Comparison of ENCODE assay signal across 23 cellular contexts in genomic region chr18:35264409-35264808, GRCh38. TPM values are rescaled to one million over a fixed set of nuclear protein-coding genes. Genes with fewer than 3 reads are reported as not detected.
DNase-seq lines count a peak whose midpoint lies in the region; ATAC-seq, FAIRE-seq and TF ChIP-seq lines count a peak whose summit lies in the region.
"Had no signal": no experiment of that assay in that cellular context is flagged by ENCODE, and none has a peak within 500 bp of the region (broad histone marks: within the 10 kb centered on the region; RNA-seq: fewer than 3 reads in every experiment).

No MANE protein-coding gene starts in this region.

- FAIRE-seq in A549 (lab: Jason Lieb, UNC): no peak
- FAIRE-seq in K562 (lab: Jason Lieb, UNC): no peak
- FAIRE-seq: D721Med, GM12878, GM19239, H1 had no signal

- no peak overlapping the region for H2BK120ac ChIP-seq in trophoblast cell (ENCODE audit: insufficient read depth, low read length, poor library complexity)

- H3K4ac ChIP-seq in trophoblast cell (ENCODE audit: low read depth, low read length): no peak overlapping the region

- no peaks in the 10 kb centered on the region for H3K79me1 ChIP-seq in trophoblast cell (ENCODE audit: low read length)

- no peak overlapping the region for H3K4me3 Mint-ChIP-seq in GM23338
- H3K4me3 Mint-ChIP-seq in Calu3 (ENCODE audit: low read depth, unreplicated experiment): no peak overlapping the region
- H3K4me3 Mint-ChIP-seq: B cell; CD8-positive, alpha-beta T cell had no signal

- 42% methylated on average over 2 of the region's 2 CpGs for WGBS in A549 (ENCODE audit: missing lambda C conversion rate)
- 36% methylated on average over 2 of the region's 2 CpGs for WGBS in K562 (ENCODE audit: insufficient coverage, low coverage, missing lambda C conversion rate)
- no CpG with 5 or more reads among the region's 2 CpGs for WGBS in trophoblast cell (ENCODE audit: extremely low coverage, insufficient coverage, insufficient read length)

- peaks cover 9% of the 10 kb centered on the region; the same call in 1 of the 3 replicates for H3K9me3 ChIP-seq in A549
- peaks cover 3% of the 10 kb centered on the region for H3K9me3 ChIP-seq in K562 (replicated peaks; ENCODE audit: control insufficient read depth, insufficient read depth, low read depth, low read length)
- H3K9me3 ChIP-seq in trophoblast cell (ENCODE audit: insufficient read depth, low read depth, low read length): peaks cover 2% of the 10 kb centered on the region
- H3K9me3 ChIP-seq: Caco-2 had no signal

- no peak overlapping the region for H3K14ac ChIP-seq in trophoblast cell (ENCODE audit: low read length)

- H3K9me3 Mint-ChIP-seq in GM23338 (peaks cover 23% of the 10 kb centered on the region), Calu3 (ENCODE audit: low read depth, unreplicated experiment) (peaks cover 31% of the 10 kb centered on the region)
- H3K9me3 Mint-ChIP-seq: CD8-positive, alpha-beta T cell had no signal

- H3K36me3 ChIP-seq in GM23338 (ENCODE audit: insufficient read depth) (no peaks in the 10 kb centered on the region; the same call in 1 of the 2 replicates), K562 (ENCODE audit: control insufficient read depth, insufficient read depth, low read length) (peaks cover 5% of the 10 kb centered on the region; the same call in 1 of the 3 replicates), trophoblast cell (ENCODE audit: control insufficient read depth in 1 of 2, insufficient read depth in 2 of 2, low read length in 2 of 2) (peaks cover 2 to 6% of the 10 kb centered on the region in 2 experiments)

- TF ChIP-seq RAD21 in A549 (conservative IDR thresholded peaks at IDR 0.05 in 1 of 2, IDR thresholded peaks at IDR 0.05 in 1 of 2) (no peak), K562 (CRISPR knock-in tag; conservative IDR thresholded peaks at IDR 0.05 in 1 of 2, IDR thresholded peaks at IDR 0.05 in 1 of 2) (no peak)

- POLR2A ChIA-PET in A549 (lab: Yijun Ruan, JAX) (no interaction called here), K562 (lab: Yijun Ruan, JAX) (interaction anchor here (1.0 to 1.1 kb wide), 2 partner anchors 23 to 26 kb away, joined by 4 read pairs; partner anchors contain the start of genes ZNF397 and ZSCAN30)

- H2AFZ ChIP-seq in GM23338: no peak overlapping the region
- H2AFZ ChIP-seq in K562 (ENCODE audit: low read depth, low read length): no peak overlapping the region
- H2AFZ ChIP-seq in trophoblast cell (ENCODE audit: insufficient read depth, low read length, poor library complexity): no peak overlapping the region

- H2BK5ac ChIP-seq in trophoblast cell (ENCODE audit: low read depth, low read length, poor library complexity): no peak overlapping the region

- H3K27me3 Mint-ChIP-seq in GM23338 (ENCODE audit: insufficient read depth, low read depth, poor library complexity) (peaks cover 16% of the 10 kb centered on the region), Calu3 (ENCODE audit: unreplicated experiment) (no peaks in the 10 kb centered on the region)
- H3K27me3 Mint-ChIP-seq: B cell; CD4-positive, CD25-positive, alpha-beta regulatory T cell had no signal

- H3K4me1 Mint-ChIP-seq in GM23338 (peaks cover 3% of the 10 kb centered on the region; the same call in 2 of the 3 replicates), Calu3 (ENCODE audit: low read depth, unreplicated experiment) (no peaks in the 10 kb centered on the region)

- BruUV-seq in K562 (replicated peaks; lab: Mats Ljungman, UMichigan): no TSS peak
- BruUV-seq in Calu3 (replicated peaks; lab: Mats Ljungman, UMichigan): no TSS peak

- no peak overlapping the region for H3K18ac ChIP-seq in trophoblast cell (ENCODE audit: low read length)

- intact Hi-C loops in K562 (cut with micrococcal nuclease) (no loop called here), Calu3 (cut with micrococcal nuclease; ENCODE audit: unreplicated experiment) (no loop called here)

- no peak overlapping the region for H3K4me2 ChIP-seq in A549
- H3K4me2 ChIP-seq in GM23338: no peak overlapping the region
- no peak overlapping the region for H3K4me2 ChIP-seq in K562 (ENCODE audit: insufficient read depth, low read length)
- H3K4me2 ChIP-seq in trophoblast cell (ENCODE audit: low read length): no peak overlapping the region
- H3K4me2 ChIP-seq: BLaER1 had no signal

- H4K20me1 ChIP-seq in GM23338 (replicated peaks; ENCODE audit: insufficient read depth) (no peaks in the 10 kb centered on the region), K562 (replicated peaks; ENCODE audit: control insufficient read depth, insufficient read depth, low read length) (no peaks in the 10 kb centered on the region)
- H4K20me1 ChIP-seq: BLaER1 had no signal

- no peak overlapping the region for H3K4me3 ChIP-seq in A549
- H3K4me3 ChIP-seq in GM23338: no peak overlapping the region
- H3K4me3 ChIP-seq in K562: no peak overlapping the region
- no peak overlapping the region for H3K4me3 ChIP-seq in trophoblast cell (ENCODE audit: low read depth, low read length)
- H3K4me3 ChIP-seq: BLaER1, GM12878 had no signal

- H3K36me3 Mint-ChIP-seq in GM23338 (ENCODE audit: low read depth): peaks cover 49% of the 10 kb centered on the region
- peaks cover 5% of the 10 kb centered on the region for H3K36me3 Mint-ChIP-seq in Calu3 (ENCODE audit: insufficient read depth, unreplicated experiment)

- H3K27ac ChIP-seq in A549: no peak overlapping the region
- H3K27ac ChIP-seq in GM23338 (ENCODE audit: low read depth): no peak overlapping the region
- no peak overlapping the region for H3K27ac ChIP-seq in K562 (ENCODE audit: extremely low read depth, low read depth, low read length)
- no peak overlapping the region for H3K27ac ChIP-seq in trophoblast cell (ENCODE audit: low read depth, low read length)
- H3K27ac ChIP-seq: BLaER1, C4-2B had no signal

- TF ChIP-seq CTCF in A549 (IDR thresholded peaks at IDR 0.05) (no peak), GM23338 (conservative IDR thresholded peaks at IDR 0.05; ENCODE audit: low read depth in 2 of 2) (no peak), K562 (IDR thresholded peaks at IDR 0.05 in 2 of 3, conservative IDR thresholded peaks at IDR 0.05 in 1 of 3; ENCODE audit: insufficient read depth in 2 of 3, low read depth in 1 of 3, low read length in 3 of 3) (no peak), Calu3 (IDR thresholded peaks at IDR 0.05; ENCODE audit: unreplicated experiment) (no peak)

- no peak for TF ChIP-seq POLR2A in A549 (IDR thresholded peaks at IDR 0.05; ENCODE audit: low read length)
- TF ChIP-seq POLR2A in K562 (conservative IDR thresholded peaks at IDR 0.05): no peak

- H3K9me2 ChIP-seq in GM23338 (ENCODE audit: insufficient read depth): peaks cover 16% of the 10 kb centered on the region; the same call in 1 of the 2 replicates

- H3K79me2 ChIP-seq in GM23338 (replicated peaks; ENCODE audit: insufficient read depth) (no peaks in the 10 kb centered on the region), K562 (ENCODE audit: control insufficient read depth, insufficient read depth, low read length) (no peaks in the 10 kb centered on the region), trophoblast cell (ENCODE audit: control insufficient read depth, insufficient read depth, low read length, poor library complexity) (no peaks in the 10 kb centered on the region)

- in situ Hi-C loops in K562 (cut with MboI): no loop called here

- ATAC-seq in A549: no peak
- ATAC-seq in GM23338: no peak; the same call in 2 of the 3 replicates
- no peak for ATAC-seq in K562
- ATAC-seq: CD8-positive, alpha-beta T cell; GM12878; HCT116 had no signal

- no peaks in the 10 kb centered on the region for H3K4me1 ChIP-seq in A549
- H3K4me1 ChIP-seq in GM23338 (ENCODE audit: insufficient read depth): no peaks in the 10 kb centered on the region
- H3K4me1 ChIP-seq in K562 (replicated peaks in 1 of 2; ENCODE audit: control insufficient read depth in 2 of 2, insufficient read depth in 2 of 2, low read length in 2 of 2): no peaks in the 10 kb centered on the region
- no peaks in the 10 kb centered on the region for H3K4me1 ChIP-seq in trophoblast cell (ENCODE audit: control insufficient read depth in 1 of 2, insufficient read depth in 2 of 2, low read length in 2 of 2)
- H3K4me1 ChIP-seq: Caco-2 had no signal

- no peaks in the 10 kb centered on the region for H3K9me1 ChIP-seq in K562 (ENCODE audit: control insufficient read depth, insufficient read depth, low read length)

- H2AK5ac ChIP-seq in trophoblast cell (ENCODE audit: low read length): no peak overlapping the region

- no peak overlapping the region for H3K23ac ChIP-seq in trophoblast cell (ENCODE audit: low read length)

- H4K91ac ChIP-seq in trophoblast cell (ENCODE audit: low read depth, low read length): no peak overlapping the region

- DNase-seq in A549 (ENCODE audit: low read depth in 1 of 2, low spot score in 1 of 2): no peak
- DNase-seq in GM23338 (ENCODE audit: low spot score): no peak
- no peak for DNase-seq in K562 (ENCODE audit: extremely low read depth in 1 of 4, low spot score in 3 of 4)
- DNase-seq in trophoblast cell: no peak
- DNase-seq in NCI-H1417 (lab: John Stamatoyannopoulos, UW): no peak
- no peak for DNase-seq in Calu3
- DNase-seq in glomerular visceral epithelial cell (ENCODE audit: extremely low spot score): no peak
- DNase-seq: Caco-2; CD4-positive, CD25-positive, alpha-beta regulatory T cell; CD8-positive, alpha-beta T cell; DMS 273 treated with DMSO at 0.1 percent for 48 hours; DMS79; EL; GDM1; H7 had no signal

- H3K27ac Mint-ChIP-seq in GM23338: peak overlapping the region; percentile 74; the same call in 1 of the 2 replicates
- no peak overlapping the region for H3K27ac Mint-ChIP-seq in Calu3 (ENCODE audit: unreplicated experiment)
- H3K27ac Mint-ChIP-seq: B cell; CD4-positive, CD25-positive, alpha-beta regulatory T cell had no signal

- H4K12ac ChIP-seq in trophoblast cell (ENCODE audit: low read depth, low read length): no peak overlapping the region

- no peak overlapping the region for H2BK12ac ChIP-seq in trophoblast cell (ENCODE audit: low read length)

- CTCF ChIA-PET in A549 (lab: Yijun Ruan, JAX): no interaction called here
- CTCF ChIA-PET in K562 (lab: Yijun Ruan, JAX; ENCODE audit: low intra/inter-chr PET ratio): no interaction called here
- CTCF ChIA-PET in Calu3 (lab: Charles Lee): interaction anchor here (0.6 kb wide), 1 partner anchor 90 kb away, joined by 10 read pairs; no protein-coding TSS in a partner anchor

- H4K8ac ChIP-seq in trophoblast cell (ENCODE audit: low read depth, low read length): no peak overlapping the region

- no peak overlapping the region for H3K9ac ChIP-seq in K562 (ENCODE audit: insufficient read depth in 1 of 2, low read depth in 2 of 2, low read length in 2 of 2)
- H3K9ac ChIP-seq in trophoblast cell (ENCODE audit: low read length): peak overlapping the region; percentile 42
- H3K9ac ChIP-seq: BLaER1 had no signal

- no peaks in the 10 kb centered on the region for H3F3A ChIP-seq in GM23338 (replicated peaks; ENCODE audit: low read depth)

- no peak for TF ChIP-seq EP300 in A549 (IDR thresholded peaks at IDR 0.05)
- TF ChIP-seq EP300 in K562 (IDR thresholded peaks at IDR 0.05; ENCODE audit: low read length): no peak

- H3K27me3 ChIP-seq in GM23338 (ENCODE audit: insufficient read depth): peaks cover 11% of the 10 kb centered on the region; the same call in 1 of the 2 replicates
- H3K27me3 ChIP-seq in K562 (ENCODE audit: control insufficient read depth in 2 of 2, insufficient read depth in 2 of 2, low read length in 2 of 2): no peaks in the 10 kb centered on the region
- H3K27me3 ChIP-seq in trophoblast cell (ENCODE audit: insufficient read depth, low read length): no peaks in the 10 kb centered on the region
- H3K27me3 ChIP-seq: BLaER1 had no signal

RNA-seq across cellular contexts. Expression of gene ZNF397, which starts 23.6 kb away (rescaled TPM):
- polyA plus RNA-seq in A549 (2011; rRNA removed): 8.0 and 11.2 TPM in 2 replicates
- 1.5 TPM in 2 replicates for polyA plus RNA-seq in A549 (2012; cell fraction: cytosol; rRNA removed)
- 0.95 and 3.0 TPM in 2 replicates for polyA plus RNA-seq in A549 (2012; cell fraction: nucleus; rRNA removed)
- polyA plus RNA-seq in A549 (2017; fragmentation: RNase III; extraction: RNeasy Plus Mini Kit Qiagen cat#74134 plus additional on column Dnase treatment): 7.2 to 8.5 TPM (median 7.9 TPM) in 3 replicates
- polyA minus RNA-seq in A549 (2011; rRNA and poly(A)+ RNA removed): 6.2 and 8.0 TPM in 2 replicates
- 47.6 and 48.6 TPM in 2 replicates for total RNA-seq in GM23338 (2014; rRNA removed; shearing (Covaris generic))
- 19.1 and 20.7 TPM in 2 replicates for polyA plus RNA-seq in GM23338 (2016; fragmentation: Nextera tagmentation; extraction: Ambion mirVana)
- 28.2 and 61.8 TPM in 2 replicates for total RNA-seq in K562 (2011; cell fraction: chromatin; rRNA removed; ENCODE audit: low replicate concordance)
- total RNA-seq in K562 (2011; cell fraction: nucleolus; rRNA removed): 16.7 and 26.5 TPM in 2 replicates
- 37.0 and 53.3 TPM in 2 replicates for total RNA-seq in K562 (2011; cell fraction: nucleoplasm; rRNA removed)
- 13.2 and 13.8 TPM in 2 replicates for total RNA-seq in K562 (2014; rRNA removed)
- 23.6 and 25.5 TPM in 2 replicates for total RNA-seq in K562 (2014; rRNA removed; fragmentation: Illumina TruSeq; extraction: Trizol)
- total RNA-seq in K562 (2015; rRNA removed; fragmentation: Illumina TruSeq; extraction: Trizol): 19.0 and 19.6 TPM in 2 replicates
- total RNA-seq in K562 (2021): 15.1 and 16.3 TPM in 2 replicates
- polyA plus RNA-seq in K562 (2011; rRNA removed): 19.3 and 22.5 TPM in 2 replicates
- 4.2 and 11.0 TPM in 2 replicates for polyA plus RNA-seq in K562 (2011; cell fraction: cytosol; rRNA removed)
- 21.9 and 28.3 TPM in 2 replicates for polyA plus RNA-seq in K562 (2011; cell fraction: nucleus; rRNA removed)
- 10.2 and 12.4 TPM in 2 replicates for polyA plus RNA-seq in K562 (2012)
- 19.8 and 24.2 TPM in 2 replicates for polyA plus RNA-seq in K562 (2014; fragmentation: Illumina TruSeq; extraction: Trizol)
- polyA plus RNA-seq in K562 (2014; fragmentation: Nextera tagmentation; extraction: Ambion mirVana): 1 to 10 TPM; 6.4 to 8.7 TPM
- 17.0 and 20.5 TPM in 2 replicates for polyA plus RNA-seq in K562 (2014; rRNA removed)
- 26.3 and 37.3 TPM in 2 replicates for polyA minus RNA-seq in K562 (2011; rRNA and poly(A)+ RNA removed)
- 8.8 and 12.1 TPM in 2 replicates for polyA minus RNA-seq in K562 (2011; cell fraction: cytosol; rRNA and poly(A)+ RNA removed)
- polyA minus RNA-seq in K562 (2011; cell fraction: nucleus; rRNA and poly(A)+ RNA removed): 18.8 and 43.0 TPM in 2 replicates
- 7.0 and 8.2 TPM in 2 replicates for polyA plus RNA-seq in trophoblast cell (2013)
- 27.9 and 29.2 TPM in 2 replicates for total RNA-seq in Calu3 (2022)

RNA-seq across cellular contexts. Expression of gene ZSCAN30, which starts 25.6 kb away (rescaled TPM):
- polyA plus RNA-seq in A549 (2011; rRNA removed) (3.0 and 3.4 TPM in 2 replicates), A549 (2017; fragmentation: RNase III; extraction: RNeasy Plus Mini Kit Qiagen cat#74134 plus additional on column Dnase treatment) (2.9 to 3.5 TPM (median 2.9 TPM) in 3 replicates), GM23338 (2016; fragmentation: Nextera tagmentation; extraction: Ambion mirVana) (7.0 and 12.3 TPM in 2 replicates), K562 (2011; rRNA removed) (13.6 and 14.0 TPM in 2 replicates), K562 (2014; fragmentation: Illumina TruSeq; extraction: Trizol) (11.5 and 13.1 TPM in 2 replicates), K562 (2014; fragmentation: Nextera tagmentation; extraction: Ambion mirVana) (1 to 10 TPM; 4.6 to 4.9 TPM), K562 (2014; rRNA removed) (10.0 and 11.5 TPM in 2 replicates)
- polyA plus RNA-seq in A549 (2012; cell fraction: cytosol; rRNA removed): 0.45 and 0.52 TPM in 2 replicates
- polyA plus RNA-seq in A549 (2012; cell fraction: nucleus; rRNA removed): 0.97 and 1.3 TPM in 2 replicates
- polyA minus RNA-seq in A549 (2011; rRNA and poly(A)+ RNA removed): 3.3 and 3.9 TPM in 2 replicates
- 15.5 and 21.8 TPM in 2 replicates for total RNA-seq in GM23338 (2014; rRNA removed; shearing (Covaris generic))
- 31.5 and 84.0 TPM in 2 replicates for total RNA-seq in K562 (2011; cell fraction: chromatin; rRNA removed; ENCODE audit: low replicate concordance)
- 17.8 and 26.8 TPM in 2 replicates for total RNA-seq in K562 (2011; cell fraction: nucleolus; rRNA removed)
- 41.2 and 45.8 TPM in 2 replicates for total RNA-seq in K562 (2011; cell fraction: nucleoplasm; rRNA removed)
- total RNA-seq in K562 (2014; rRNA removed) (8.9 and 12.0 TPM in 2 replicates), K562 (2014; rRNA removed; fragmentation: Illumina TruSeq; extraction: Trizol) (13.5 and 14.7 TPM in 2 replicates), K562 (2015; rRNA removed; fragmentation: Illumina TruSeq; extraction: Trizol) (10.3 and 11.0 TPM in 2 replicates), K562 (2021) (9.2 and 10.8 TPM in 2 replicates), Calu3 (2022) (15.9 and 17.0 TPM in 2 replicates)
- polyA plus RNA-seq in K562 (2011; cell fraction: cytosol; rRNA removed): 3.0 and 5.6 TPM in 2 replicates
- polyA plus RNA-seq in K562 (2011; cell fraction: nucleus; rRNA removed): 36.2 and 37.7 TPM in 2 replicates
- polyA plus RNA-seq in K562 (2012): 9.6 and 15.1 TPM in 2 replicates
- polyA minus RNA-seq in K562 (2011; rRNA and poly(A)+ RNA removed): 19.0 and 29.5 TPM in 2 replicates
- 4.7 and 5.1 TPM in 2 replicates for polyA minus RNA-seq in K562 (2011; cell fraction: cytosol; rRNA and poly(A)+ RNA removed)
- polyA minus RNA-seq in K562 (2011; cell fraction: nucleus; rRNA and poly(A)+ RNA removed): 18.6 and 33.8 TPM in 2 replicates
- 6.5 and 7.1 TPM in 2 replicates for polyA plus RNA-seq in trophoblast cell (2013)

Comparison
In these comparisons a context has a peak if more than half of its experiments do, and no peak if none do; other contexts are left out.
1. Of the 35 proteins assayed by ChIP-seq in both K562 and A549: peak only in K562: none; only in A549: MAFK; in both: none; in neither: 34.